1 cellular context compared by ENCODE assay signal in genomic region chr6:136236491-136237293, GRCh38.
TF ChIP-seq lines count a peak whose summit lies in the region.

No MANE protein-coding gene starts in this region.

TF ChIP-seq in HepG2, 621 proteins besides CTCF, POLR2A, EP300 and RAD21:
- TF ChIP-seq, protein P1, sequence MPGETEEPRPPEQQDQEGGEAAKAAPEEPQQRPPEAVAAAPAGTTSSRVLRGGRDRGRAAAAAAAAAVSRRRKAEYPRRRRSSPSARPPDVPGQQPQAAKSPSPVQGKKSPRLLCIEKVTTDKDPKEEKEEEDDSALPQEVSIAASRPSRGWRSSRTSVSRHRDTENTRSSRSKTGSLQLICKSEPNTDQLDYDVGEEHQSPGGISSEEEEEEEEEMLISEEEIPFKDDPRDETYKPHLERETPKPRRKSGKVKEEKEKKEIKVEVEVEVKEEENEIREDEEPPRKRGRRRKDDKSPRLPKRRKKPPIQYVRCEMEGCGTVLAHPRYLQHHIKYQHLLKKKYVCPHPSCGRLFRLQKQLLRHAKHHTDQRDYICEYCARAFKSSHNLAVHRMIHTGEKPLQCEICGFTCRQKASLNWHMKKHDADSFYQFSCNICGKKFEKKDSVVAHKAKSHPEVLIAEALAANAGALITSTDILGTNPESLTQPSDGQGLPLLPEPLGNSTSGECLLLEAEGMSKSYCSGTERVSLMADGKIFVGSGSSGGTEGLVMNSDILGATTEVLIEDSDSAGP (CRISPR knock-in tag; IDR thresholded peaks at IDR 0.05; ENCODE audit: borderline replicate concordance) = no peak
- TF ChIP-seq, protein P2, sequence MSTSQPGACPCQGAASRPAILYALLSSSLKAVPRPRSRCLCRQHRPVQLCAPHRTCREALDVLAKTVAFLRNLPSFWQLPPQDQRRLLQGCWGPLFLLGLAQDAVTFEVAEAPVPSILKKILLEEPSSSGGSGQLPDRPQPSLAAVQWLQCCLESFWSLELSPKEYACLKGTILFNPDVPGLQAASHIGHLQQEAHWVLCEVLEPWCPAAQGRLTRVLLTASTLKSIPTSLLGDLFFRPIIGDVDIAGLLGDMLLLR (CRISPR knock-in tag; IDR thresholded peaks at IDR 0.05) = no peak
- TF ChIP-seq ETV5 (CRISPR knock-in tag; IDR thresholded peaks at IDR 0.05; ENCODE audit: borderline replicate concordance) (no peak), CEBPB (IDR thresholded peaks at IDR 0.05; ENCODE audit: borderline replicate concordance, low read depth, low read length) (no peak), NR2F6 (IDR thresholded peaks at IDR 0.05) (no peak), NR2F6 (CRISPR knock-in tag; IDR thresholded peaks at IDR 0.05) (no peak)
